ENCODE assay signal across 35 cellular contexts in genomic region chr12:94254270-94254669, GRCh38.
DNase-seq lines count a peak whose midpoint lies in the region; ATAC-seq and TF ChIP-seq lines count a peak whose summit lies in the region.
"Had no signal": no experiment of that assay in that cellular context is flagged by ENCODE, and none has a peak within 500 bp of the region (broad histone marks: within the 10 kb centered on the region; RNA-seq: fewer than 3 reads in every experiment).

No MANE protein-coding gene starts in this region.

- peak overlapping the region; percentile 62 for H2AFZ ChIP-seq in osteoblast (ENCODE audit: low read length)

- peaks cover 14% of the 10 kb centered on the region for H3K36me3 Mint-ChIP-seq in T-helper 17 cell (ENCODE audit: low read depth)

- no peak overlapping the region for H3K4me3 Mint-ChIP-seq in T-helper 17 cell
- H3K4me3 Mint-ChIP-seq: activated CD8-positive, alpha-beta memory T cell treated with anti-CD3 and anti-CD28 coated beads, Interleukin-2, amount 10 ng/mL, durations not matched to agents 7 days and 5 days; activated T-cell treated with anti-CD3 and anti-CD28 coated beads, Interleukin-2, amount 50 U/mL, for 72 hours; effector memory CD8-positive, alpha-beta T cell; stimulated activated effector memory CD8-positive, alpha-beta T cell treated with anti-CD3 and anti-CD28 coated beads, Interleukin-12 subunit alpha, Interleukin-12 subunit beta, amount 100 ng/mL, for 72 hours had no signal

- no peak overlapping the region for H3K4me2 ChIP-seq in osteoblast (ENCODE audit: insufficient read depth, low read length)
- H3K4me2 ChIP-seq: KMS-11 had no signal

- no peaks in the 10 kb centered on the region for H3K27me3 Mint-ChIP-seq in T-helper 17 cell
- H3K27me3 Mint-ChIP-seq: activated CD8-positive, alpha-beta memory T cell treated with anti-CD3 and anti-CD28 coated beads, Interleukin-2, amount 10 ng/mL, durations not matched to agents 7 days and 5 days; effector memory CD8-positive, alpha-beta T cell had no signal

- ATAC-seq in heart left ventricle (peak in 1 of 4 donors; percentile 36), Right ventricle myocardium inferior (no peak), upper lobe of left lung (ENCODE audit: low FRiP score in 2 of 2) (no peak), T-helper 17 cell (no peak)
- ATAC-seq: activated CD8-positive, alpha-beta memory T cell treated with anti-CD3 and anti-CD28 coated beads, Interleukin-2, amount 10 ng/mL, durations not matched to agents 7 days and 5 days; activated T-cell treated with anti-CD3 and anti-CD28 coated beads, Interleukin-2, amount 50 U/mL, for 72 hours; effector memory CD8-positive, alpha-beta T cell; foreskin keratinocyte; left colon; stimulated activated effector memory CD8-positive, alpha-beta T cell treated with anti-CD3 and anti-CD28 coated beads, Interleukin-12 subunit alpha, Interleukin-12 subunit beta, amount 100 ng/mL, for 72 hours; upper lobe of right lung had no signal

- TF ChIP-seq POLR2A in heart left ventricle (IDR thresholded peaks at IDR 0.05), result no peak
- TF ChIP-seq POLR2A in upper lobe of left lung (IDR thresholded peaks at IDR 0.05), result no peak

- intact Hi-C loops in heart left ventricle (cut with DNase I) (no loop called here), Right ventricle myocardium inferior (cut with DNase I) (no loop called here)

- no peak overlapping the region for H3K27ac Mint-ChIP-seq in T-helper 17 cell
- H3K27ac Mint-ChIP-seq: activated CD8-positive, alpha-beta memory T cell treated with anti-CD3 and anti-CD28 coated beads, Interleukin-2, amount 10 ng/mL, durations not matched to agents 7 days and 5 days; activated T-cell treated with anti-CD3 and anti-CD28 coated beads, Interleukin-2, amount 50 U/mL, for 72 hours; effector memory CD8-positive, alpha-beta T cell; stimulated activated effector memory CD8-positive, alpha-beta T cell treated with anti-CD3 and anti-CD28 coated beads, Interleukin-12 subunit alpha, Interleukin-12 subunit beta, amount 100 ng/mL, for 72 hours had no signal

- 60 to 71% (median 66%) methylated on average over 4 of the region's 4 CpGs for WGBS in heart left ventricle, 4 donors
- 80 to 81% methylated on average over 4 of the region's 4 CpGs for WGBS in upper lobe of left lung, 2 donors

- H3K79me2 ChIP-seq in osteoblast (ENCODE audit: insufficient read depth, low read length), result no peaks in the 10 kb centered on the region

- peaks cover 0 to 29% (median 0%) of the 10 kb centered on the region in 9 donors for H3K36me3 ChIP-seq in heart left ventricle
- no peaks in the 10 kb centered on the region for H3K36me3 ChIP-seq in osteoblast (ENCODE audit: insufficient read depth, low read length)
- H3K36me3 ChIP-seq in upper lobe of left lung, result peaks cover 0 to 22% (median 0%) of the 10 kb centered on the region in 4 donors
- H3K36me3 ChIP-seq: ascending aorta, cardiac muscle cell, colonic mucosa, MG63, prostate gland, suprapubic skin, upper lobe of right lung had no signal

- peaks cover 5% of the 10 kb centered on the region for H3K4me1 Mint-ChIP-seq in T-helper 17 cell

- H3K9me3 ChIP-seq in heart left ventricle (no peaks in the 10 kb centered on the region), osteoblast (ENCODE audit: low read depth, low read length) (no peaks in the 10 kb centered on the region), upper lobe of left lung (no peaks in the 10 kb centered on the region), T-helper 17 cell (ENCODE audit: control insufficient read depth, low read length, poor library complexity, severe bottlenecking) (no peaks in the 10 kb centered on the region)
- H3K9me3 ChIP-seq: ascending aorta, Caco-2, colonic mucosa, HAP-1, MG63, neutrophil, prostate gland, suprapubic skin, upper lobe of right lung had no signal

- H4K20me1 ChIP-seq in osteoblast (ENCODE audit: insufficient read depth, low read length), result no peaks in the 10 kb centered on the region

- H3K4me3 ChIP-seq in heart left ventricle, result peak overlapping the region in 5 of 12 donors; percentile 18 to 35 (median 22)
- H3K4me3 ChIP-seq in osteoblast (ENCODE audit: insufficient read depth, low read length), result no peak overlapping the region
- H3K4me3 ChIP-seq in upper lobe of left lung, result no peak overlapping the region
- H3K4me3 ChIP-seq: ascending aorta, cardiac muscle cell, colonic mucosa, HAP-1, MG63, prostate gland, suprapubic skin, upper lobe of right lung had no signal

- H3K4me1 ChIP-seq in heart left ventricle (peaks cover 0 to 10% (median 0%) of the 10 kb centered on the region in 12 donors), osteoblast (ENCODE audit: insufficient read depth, low read length) (no peaks in the 10 kb centered on the region), upper lobe of left lung (peaks cover 0 to 4% (median 1%) of the 10 kb centered on the region in 4 donors)
- H3K4me1 ChIP-seq: ascending aorta, Caco-2, colonic mucosa, foreskin keratinocyte, prostate gland, suprapubic skin, upper lobe of right lung had no signal

- no peak for DNase-seq in heart left ventricle
- DNase-seq in Right ventricle myocardium inferior (ENCODE audit: missing footprints), result no peak
- peak; percentile 65 for DNase-seq in fibroblast of peridontal ligament (ENCODE audit: extremely low read depth)
- DNase-seq in osteoblast (ENCODE audit: insufficient read length, low spot score, missing footprints), result no peak
- DNase-seq in upper lobe of left lung, result no peak
- no peak for DNase-seq in T-helper 17 cell
- no peak for DNase-seq in DMS114 treated with DMSO at 0.1 percent for 48 hours (lab: John Stamatoyannopoulos, UW; ENCODE audit: unreplicated experiment)
- DNase-seq in stimulated activated CD4-positive, alpha-beta T cell treated with anti-CD3 and anti-CD28 coated beads, Interleukin-12 subunit alpha, Interleukin-12 subunit beta, amount 100 ng/mL, for 4 hours, result no peak
- DNase-seq: activated CD4-positive, alpha-beta T cell treated with anti-CD3 and anti-CD28 coated beads, Interleukin-2, amount 50 U/mL, for 4 hours; activated CD8-positive, alpha-beta memory T cell treated with anti-CD3 and anti-CD28 coated beads, Interleukin-2, amount 10 ng/mL, durations not matched to agents 7 days and 5 days; activated T-cell treated with anti-CD3 and anti-CD28 coated beads, Interleukin-2, amount 50 U/mL, for 72 hours; Caco-2; colonic mucosa; DND-41; effector memory CD8-positive, alpha-beta T cell; erythroblast; foreskin keratinocyte; GF-D8; left colon; MG63; NCI-H2029; NCI-H526; OCI-M1; T-helper 1 cell; upper lobe of right lung had no signal

- no peak for TF ChIP-seq EP300 in upper lobe of left lung (IDR thresholded peaks at IDR 0.05)

- no peak for TF ChIP-seq CTCF in heart left ventricle (IDR thresholded peaks at IDR 0.05)
- no peak for TF ChIP-seq CTCF in osteoblast (IDR thresholded peaks at IDR 0.05; ENCODE audit: extremely low read depth, low read depth, low read length)
- no peak for TF ChIP-seq CTCF in upper lobe of left lung (IDR thresholded peaks at IDR 0.05)

- H3K27me3 ChIP-seq in heart left ventricle (no peaks in the 10 kb centered on the region), osteoblast (ENCODE audit: insufficient read depth, low read length) (peaks cover 10% of the 10 kb centered on the region), upper lobe of left lung (no peaks in the 10 kb centered on the region)
- H3K27me3 ChIP-seq: ascending aorta, cardiac muscle cell, colonic mucosa, foreskin keratinocyte, MG63, neutrophil, suprapubic skin, upper lobe of right lung had no signal

- peak overlapping the region in 9 of 12 donors; percentile 1 to 74 (median 53) for H3K27ac ChIP-seq in heart left ventricle
- H3K27ac ChIP-seq in osteoblast (ENCODE audit: low read depth, low read length), result no peak overlapping the region
- H3K27ac ChIP-seq in upper lobe of left lung, result peak overlapping the region in 3 of 4 donors; percentile 15 to 37 (median 21)
- H3K27ac ChIP-seq: 22Rv1, ascending aorta, C4-2B, cardiac muscle cell, colonic mucosa, foreskin keratinocyte, KMS-11, neutrophil, prostate gland, suprapubic skin, upper lobe of right lung had no signal
